In the genomic region with DNA sequence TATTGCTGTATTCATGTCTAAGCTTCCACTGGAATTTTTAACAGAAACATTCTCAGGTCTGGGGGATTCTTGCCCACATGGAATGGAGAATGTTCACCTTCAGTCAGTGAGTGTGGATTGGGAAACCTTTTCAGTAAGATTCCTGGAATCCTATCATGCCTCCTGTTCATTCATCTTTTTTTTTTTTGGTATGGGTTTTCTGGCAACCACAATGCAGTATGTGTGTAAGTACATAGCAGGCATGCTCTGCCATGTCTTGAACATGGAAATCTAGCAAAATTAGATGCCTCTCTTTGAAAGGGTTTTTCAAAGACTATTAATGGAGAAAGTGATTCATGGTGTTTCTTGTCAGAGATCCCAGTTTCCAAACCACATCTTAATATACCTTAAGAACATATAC, we compare ENCODE assay signal across 18 cellular contexts.
"Had no signal": no experiment of that assay in that cellular context is flagged by ENCODE, and none has a peak within 500 bp of the region (broad histone marks: within the 10 kb centered on the region; RNA-seq: fewer than 3 reads in every experiment).

No MANE protein-coding gene starts in this region.

- H3K9ac ChIP-seq: neural progenitor cell had no signal

- H3K4me2 ChIP-seq: neural progenitor cell had no signal

- H3K27me3 ChIP-seq: adrenal gland, esophagus muscularis mucosa, neural progenitor cell, right lobe of liver, stomach, testis had no signal

- H3K4me1 ChIP-seq: adrenal gland, esophagus muscularis mucosa, lower lobe of right lung, psoas muscle, right lobe of liver, stomach, testis had no signal

- H3K36me3 ChIP-seq: adrenal gland, esophagus muscularis mucosa, lower lobe of right lung, neural progenitor cell, right lobe of liver, stomach had no signal

- H3K4me3 ChIP-seq: adrenal gland, esophagus muscularis mucosa, lower lobe of right lung, neural progenitor cell, psoas muscle, right lobe of liver, stomach, testis had no signal

- H3K9me3 ChIP-seq: adrenal gland, esophagus muscularis mucosa, lower lobe of right lung, psoas muscle, stomach, testis had no signal

- DNase-seq: activated CD4-positive, alpha-beta T cell treated with anti-CD3 and anti-CD28 coated beads for 4 hours; activated CD8-positive, alpha-beta T cell treated with anti-CD3 and anti-CD28 coated beads for 36 hours; activated effector memory CD4-positive, alpha-beta T cell treated with anti-CD3 and anti-CD28 coated beads, Interleukin-2, amount 50 U/mL, for 16 hours; activated T-cell treated with anti-CD3 and anti-CD28 coated beads, Interleukin-2, amount 50 U/mL, for 48 hours; adrenal gland; endodermal cell; head of caudate nucleus; left colon; lower lobe of right lung; psoas muscle; right lobe of liver; stimulated activated CD4-positive, alpha-beta T cell treated with anti-CD3 and anti-CD28 coated beads, Interleukin-1b, Interleukin-23, amount 100 ng/mL, for 48 hours; stomach; SW 1271; testis had no signal

- ATAC-seq: activated CD8-positive, alpha-beta T cell treated with anti-CD3 and anti-CD28 coated beads for 36 hours; left colon; lower lobe of right lung; psoas muscle; right lobe of liver; WTC11 had no signal

- H2AFZ ChIP-seq: neural progenitor cell had no signal

- H3K27ac ChIP-seq: adrenal gland, esophagus muscularis mucosa, lower lobe of right lung, neural progenitor cell, psoas muscle, right lobe of liver, stomach, testis had no signal
